ENCODE assay signal across 24 cellular contexts in genomic region chr13:34822681-34823080, GRCh38.
"Had no signal": no experiment of that assay in that cellular context is flagged by ENCODE, and none has a peak within 500 bp of the region (broad histone marks: within the 10 kb centered on the region; RNA-seq: fewer than 3 reads in every experiment).

No MANE protein-coding gene starts in this region.

- DNase-seq: activated CD4-positive, alpha-beta T cell treated with anti-CD3 and anti-CD28 coated beads for 48 hours; activated CD4-positive, alpha-beta T cell treated with anti-CD3 and anti-CD28 coated beads, Interleukin-2, amount 50 U/mL, for 48 hours; activated CD4-positive, CD25-positive, alpha-beta regulatory T cell treated with anti-CD3 and anti-CD28 coated beads, Interleukin-2, amount 50 U/mL, for 72 hours; activated CD8-positive, alpha-beta memory T cell treated with anti-CD3 and anti-CD28 coated beads, Interleukin-2, amount 10 ng/mL, durations not matched to agents 7 days and 5 days; activated effector memory CD4-positive, alpha-beta T cell treated with Interleukin-2 at 50 U/mL for 16 hours; activated naive CD4-positive, alpha-beta T cell; activated T-cell treated with anti-CD3 and anti-CD28 coated beads, Interleukin-2, amount 50 U/mL, for 24 hours; aorta; caudate nucleus; MG63; MV-4-11; NCI-H1092 treated with DMSO at 0.1 percent for 48 hours; NCI-H1417 treated with DMSO at 0.1 percent for 48 hours; NCI-H1694; NCI-H2029; NCI-H2107; NCI-H2171 treated with DMSO at 0.1 percent for 48 hours; NCI-H226; NCI-H69; NK-92 treated with Interleukin-12 subunit alpha and Interleukin-12 subunit beta, amount 100 ng/mL, for 24 hours; OCI-M1; Right ventricle myocardium superior; T-helper 17 cell; T-helper 9 cell had no signal
